28 cellular contexts compared by ENCODE assay signal in genomic region chr20:2763186-2763585, GRCh38. TPM values are rescaled to one million over a fixed set of nuclear protein-coding genes. Genes with fewer than 3 reads are reported as not detected.
DNase-seq lines count a peak whose midpoint lies in the region; ATAC-seq lines count a peak whose summit lies in the region.
"Had no signal": no experiment of that assay in that cellular context is flagged by ENCODE, and none has a peak within 500 bp of the region (broad histone marks: within the 10 kb centered on the region; RNA-seq: fewer than 3 reads in every experiment).

No MANE protein-coding gene starts in this region.

- in situ Hi-C loops in GM23248 (cut with MboI), result no loop called here

- H3K27ac ChIP-seq in substantia nigra (ENCODE audit: low read depth, low read length, poor library complexity, severe bottlenecking) (no peak overlapping the region), GM23248 (no peak overlapping the region)
- H3K27ac ChIP-seq: A549, HL-60, KMS-11, SJSA1 had no signal

- no peaks in the 10 kb centered on the region for H3K36me3 ChIP-seq in GM23248 (ENCODE audit: low read depth)
- H3K36me3 ChIP-seq: BE2C, SJSA1 had no signal

- ATAC-seq in GM19023 (IDR thresholded peaks at IDR 0.05; ENCODE audit: unreplicated experiment), result no peak
- ATAC-seq: PC-3 had no signal

- no peaks in the 10 kb centered on the region for H4K20me1 ChIP-seq in GM23248 (ENCODE audit: insufficient read depth)

- no peaks in the 10 kb centered on the region for H3K9me3 ChIP-seq in GM23248 (ENCODE audit: low read depth)
- H3K9me3 ChIP-seq: A549, BE2C, SJSA1 had no signal

- H3K4me1 ChIP-seq in GM23248 (ENCODE audit: insufficient read depth), result peaks cover 4% of the 10 kb centered on the region; the same call in 1 of the 2 replicates
- H3K4me1 ChIP-seq: A549, BE2C, SJSA1 had no signal

- DNase-seq in AG08396 (ENCODE audit: low spot score), result peak; percentile 8
- peak; percentile 19 for DNase-seq in D341Med (ENCODE audit: low spot score)
- DNase-seq in NCI-H146 treated with DMSO at 0.1 percent for 48 hours (lab: John Stamatoyannopoulos, UW; ENCODE audit: unreplicated experiment), result peak; percentile 13
- peak; percentile 38 for DNase-seq in iPS-NIHi11 (ENCODE audit: low spot score)
- no peak for DNase-seq in substantia nigra (lab: John Stamatoyannopoulos, UW)
- no peak for DNase-seq in GM23248
- DNase-seq: BE2C; CD8-positive, alpha-beta memory T cell; DMS79 treated with DMSO at 0.1 percent for 48 hours; GF-D8; GOT3; MM.1S; NCI-H187; NCI-H2081 treated with DMSO at 0.1 percent for 48 hours; NCI-H524; NCI-H82; NK-92 treated with Interleukin-12 subunit alpha and Interleukin-12 subunit beta, amount 100 ng/mL, for 24 hours; PC-3; Right ventricle myocardium superior had no signal

- H3F3A ChIP-seq in GM23248 (ENCODE audit: insufficient read depth), result no peaks in the 10 kb centered on the region

- H3K4me2 ChIP-seq in GM23248 (ENCODE audit: unreplicated experiment), result no peak overlapping the region
- H3K4me2 ChIP-seq: A549, KMS-11 had no signal

- no peak overlapping the region for H3K4me3 ChIP-seq in GM23248
- H3K4me3 ChIP-seq: A549, SJSA1 had no signal

- no peaks in the 10 kb centered on the region for H3K9me2 ChIP-seq in GM23248 (ENCODE audit: insufficient read depth)

- peaks cover 65% of the 10 kb centered on the region for H3K27me3 ChIP-seq in GM23248 (replicated peaks; ENCODE audit: insufficient read depth)
- H3K27me3 ChIP-seq: BE2C had no signal

- no peak overlapping the region for H3K9ac ChIP-seq in GM23248
- H3K9ac ChIP-seq: KMS-11 had no signal

- 34 to 42% methylated on average over 5 of the region's 5 CpGs for WGBS in GM23248 (ENCODE audit: low coverage in 1 of 2, low lambda C conversion rate in 2 of 2, missing lambda C conversion rate in 2 of 2), 2 experiments

- no peak overlapping the region for H2AFZ ChIP-seq in GM23248

- no peaks in the 10 kb centered on the region for H3K79me2 ChIP-seq in GM23248 (ENCODE audit: insufficient read depth)

RNA-seq across cellular contexts. Expression of gene CPXM1, which starts 37.2 kb away (rescaled TPM):
- not detected in 2 replicates for total RNA-seq in GM23248 (2014; rRNA removed; shearing (Covaris generic))
- 0.08 TPM in 1 of 2 replicates, not detected in the other for polyA plus RNA-seq in GM23248 (2016; fragmentation: Nextera tagmentation; extraction: Ambion mirVana)
- total RNA-seq: PC-3, RPMI7951 had no signal
- polyA plus RNA-seq: A549; CD14-positive monocyte; CD8-positive, alpha-beta memory T cell had no signal

RNA-seq across cellular contexts. Expression of gene C20orf141, which starts 51.6 kb away (rescaled TPM):
- total RNA-seq in GM23248 (2014; rRNA removed; shearing (Covaris generic)), result not detected in 2 replicates
- polyA plus RNA-seq in GM23248 (2016; fragmentation: Nextera tagmentation; extraction: Ambion mirVana), result not detected in 2 replicates
- total RNA-seq: CD8-positive, alpha-beta memory T cell; PC-3; Right ventricle myocardium superior; RPMI7951; SJSA1; T-helper 1 cell treated with Interleukin-12 subunit alpha and Interleukin-12 subunit beta and Interleukin-4 antibody, amounts not matched to agents 30 ng/mL and 1 ng/mL, for 36 hours had no signal
- polyA plus RNA-seq: CD14-positive monocyte; CD8-positive, alpha-beta memory T cell; IgD-negative memory B cell had no signal

RNA-seq across cellular contexts. Expression of gene TMEM239, which starts 53.0 kb away (rescaled TPM):
- total RNA-seq in GM23248 (2014; rRNA removed; shearing (Covaris generic)), result not detected in 2 replicates
- not detected in 2 replicates for polyA plus RNA-seq in GM23248 (2016; fragmentation: Nextera tagmentation; extraction: Ambion mirVana)
- total RNA-seq: CD8-positive, alpha-beta memory T cell; Right ventricle myocardium superior; RPMI7951; SJSA1; T-helper 1 cell treated with Interleukin-12 subunit alpha and Interleukin-12 subunit beta and Interleukin-4 antibody, amounts not matched to agents 30 ng/mL and 1 ng/mL, for 36 hours had no signal
- polyA plus RNA-seq: A549; CD14-positive monocyte; CD8-positive, alpha-beta memory T cell; IgD-negative memory B cell had no signal

Comparison
In these comparisons a context has a peak if more than half of its experiments do, and no peak if none do; other contexts are left out.
1. DNase-seq: peak in AG08396 (single experiment), D341Med (single experiment), NCI-H146 treated with DMSO at 0.1 percent for 48 hours (single experiment) and iPS-NIHi11 (single experiment); none in substantia nigra (0 of 49) and GM23248 (single experiment).